ENCODE assay signal across 7 cellular contexts in the genomic region with DNA sequence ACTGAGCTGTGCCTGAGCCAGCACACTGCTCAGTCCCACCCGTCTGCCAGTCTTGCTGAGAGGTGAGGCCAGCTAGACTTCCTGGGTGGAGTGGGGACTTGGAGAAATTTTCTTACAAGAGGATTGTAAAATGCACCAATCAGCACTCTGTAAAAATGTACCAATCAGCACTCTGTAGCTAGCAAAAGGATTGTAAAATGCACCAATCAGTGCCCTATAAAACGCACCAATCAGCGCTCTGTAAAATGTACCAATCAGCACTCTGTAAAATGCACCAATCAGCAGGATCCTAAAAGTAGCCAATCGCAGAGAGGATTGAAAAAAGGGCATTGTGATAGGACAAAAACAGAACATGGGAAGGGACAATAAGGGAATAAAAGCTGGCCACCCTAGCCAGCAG. TPM values are rescaled to one million over a fixed set of nuclear protein-coding genes. Genes with fewer than 3 reads are reported as not detected.
DNase-seq lines count a peak whose midpoint lies in the region; ATAC-seq, FAIRE-seq and TF ChIP-seq lines count a peak whose summit lies in the region.
"Not testable (repeated sequence)": the region's sequence is repeated elsewhere in the genome, so short reads cannot be mapped to it uniquely, and the experiment has no call there.

No MANE protein-coding gene starts in this region.

- H3K4me3 Mint-ChIP-seq in CD14-positive monocyte, result not testable (repeated sequence)

- DNase-seq in CD14-positive monocyte (ENCODE audit: low spot score); IMR-90; K562 (ENCODE audit: extremely low read depth in 1 of 4, low spot score in 3 of 4); left ventricle myocardium inferior; neuronal stem cell (ENCODE audit: low spot score); psoas muscle: not testable (repeated sequence)

- peaks cover 88% of the 10 kb centered on the region for H3K4me1 Mint-ChIP-seq in CD14-positive monocyte

- WGBS in IMR-90 (ENCODE audit: extremely low coverage in 2 of 2, insufficient read length in 1 of 2), 2 experiments, result no CpG with 5 or more reads among the region's 4 CpGs
- WGBS in K562 (ENCODE audit: insufficient coverage, low coverage, missing lambda C conversion rate), result 64% methylated on average over 3 of the region's 4 CpGs
- WGBS in neuronal stem cell (ENCODE audit: extremely low coverage in 2 of 2, insufficient read length in 2 of 2, insufficient replicate concordance in 1 of 2), 2 donors, result no CpG with 5 or more reads among the region's 4 CpGs
- 37 to 63% (median 39%) methylated on average over 3 to 4 of the region's 4 CpGs for WGBS in psoas muscle, 3 donors

- not testable (repeated sequence) for H3K27me3 ChIP-seq in IMR-90 (ENCODE audit: control insufficient read depth, insufficient read depth, low read length); K562 (ENCODE audit: control insufficient read depth in 2 of 2, insufficient read depth in 2 of 2, low read length in 2 of 2); left ventricle myocardium inferior (ENCODE audit: low read depth); neuronal stem cell (ENCODE audit: control insufficient read depth in 3 of 3, insufficient read depth in 3 of 3, low read depth in 1 of 3, low read length in 3 of 3); psoas muscle (ENCODE audit: insufficient read depth in 3 of 3, low read length in 2 of 3); skeletal muscle satellite cell (ENCODE audit: control insufficient read depth, insufficient read depth, low read length)

- POLR2A ChIA-PET in IMR-90 (lab: Charles Lee; ENCODE audit: unreplicated experiment), result not testable (repeated sequence)
- POLR2A ChIA-PET in K562 (lab: Yijun Ruan, JAX), result interaction anchor here (0.7 to 1.1 kb wide), 2 partner anchors 9 to 13 kb away, joined by 3 to 4 read pairs; no protein-coding TSS in a partner anchor

- not testable (repeated sequence) for H2AK9ac ChIP-seq in IMR-90 (replicated peaks; ENCODE audit: low read depth, low read length, poor library complexity)

- H2BK20ac ChIP-seq in IMR-90 (ENCODE audit: low read depth, low read length), result not testable (repeated sequence)

- H3K4me1 ChIP-seq in IMR-90 (ENCODE audit: control insufficient read depth, insufficient read depth, low read length); K562 (replicated peaks in 1 of 2; ENCODE audit: control insufficient read depth in 2 of 2, insufficient read depth in 2 of 2, low read length in 2 of 2); neuronal stem cell (ENCODE audit: control insufficient read depth in 2 of 2, insufficient read depth in 1 of 2, low read depth in 1 of 2, low read length in 2 of 2): not testable (repeated sequence)
- H3K4me1 ChIP-seq in left ventricle myocardium inferior (peaks cover 48% of the 10 kb centered on the region), psoas muscle (peaks cover 47% of the 10 kb centered on the region), skeletal muscle satellite cell (ENCODE audit: control insufficient read depth, insufficient read depth, low read length) (peaks cover 49% of the 10 kb centered on the region)

- not testable (repeated sequence) for H3K27me3 Mint-ChIP-seq in CD14-positive monocyte (ENCODE audit: low read depth in 3 of 3)

- not testable (repeated sequence) for H3K9me3 ChIP-seq in IMR-90 (ENCODE audit: control insufficient read depth, insufficient read depth, low read length); K562 (replicated peaks; ENCODE audit: control insufficient read depth, insufficient read depth, low read depth, low read length); left ventricle myocardium inferior (replicated peaks); neuronal stem cell (replicated peaks in 1 of 2; ENCODE audit: control insufficient read depth in 2 of 2, insufficient read depth in 1 of 2, low read depth in 1 of 2, low read length in 2 of 2); psoas muscle; skeletal muscle satellite cell (replicated peaks; ENCODE audit: low read length)

- not testable (repeated sequence) for H3K18ac ChIP-seq in IMR-90 (ENCODE audit: low read depth, low read length); neuronal stem cell (ENCODE audit: low read length)

- TF ChIP-seq POLR2A in IMR-90 (IDR thresholded peaks at IDR 0.05; ENCODE audit: low read depth, low read length); K562 (conservative IDR thresholded peaks at IDR 0.05): not testable (repeated sequence)

- H3K4ac ChIP-seq in IMR-90 (ENCODE audit: low read depth, low read length); neuronal stem cell (ENCODE audit: low read length): not testable (repeated sequence)

- dilution Hi-C loops in IMR-90 (cut with HindIII; ENCODE audit: low sequenced_read_pairs, unreplicated experiment), result not testable (repeated sequence)

- H3K79me2 ChIP-seq in K562 (ENCODE audit: control insufficient read depth, insufficient read depth, low read length), result not testable (repeated sequence)

- CTCF ChIA-PET in IMR-90 (lab: Yijun Ruan, JAX); K562 (lab: Yijun Ruan, JAX; ENCODE audit: low intra/inter-chr PET ratio): not testable (repeated sequence)

- not testable (repeated sequence) for BruUV-seq in IMR-90 (replicated peaks; lab: Mats Ljungman, UMichigan); K562 (replicated peaks; lab: Mats Ljungman, UMichigan)

- H3K9me1 ChIP-seq in IMR-90 (ENCODE audit: insufficient read depth, low read length); K562 (ENCODE audit: control insufficient read depth, insufficient read depth, low read length): not testable (repeated sequence)

- H3K27ac ChIP-seq in IMR-90 (ENCODE audit: insufficient read depth, low read length); K562 (ENCODE audit: extremely low read depth, low read depth, low read length); neuronal stem cell (replicated peaks; ENCODE audit: low read length): not testable (repeated sequence)
- H3K27ac ChIP-seq in left ventricle myocardium inferior (replicated peaks) (peak overlapping the region; percentile 68), psoas muscle (peak overlapping the region; percentile 86)

- peaks cover 2 to 13% of the 10 kb centered on the region in 2 donors for H3K36me3 Mint-ChIP-seq in CD14-positive monocyte

- not testable (repeated sequence) for H3K4me2 ChIP-seq in IMR-90 (ENCODE audit: low read depth, low read length); K562 (ENCODE audit: insufficient read depth, low read length); neuronal stem cell (ENCODE audit: insufficient read depth, low read length, poor library complexity, severe bottlenecking)
- H3K4me2 ChIP-seq in skeletal muscle satellite cell (ENCODE audit: low read length), result peak overlapping the region; percentile 52

- TF ChIP-seq RAD21 in IMR-90 (IDR thresholded peaks at IDR 0.05; ENCODE audit: low read length); K562 (CRISPR knock-in tag; conservative IDR thresholded peaks at IDR 0.05 in 1 of 2, IDR thresholded peaks at IDR 0.05 in 1 of 2): not testable (repeated sequence)

- not testable (repeated sequence) for H4K91ac ChIP-seq in IMR-90 (ENCODE audit: insufficient read depth, low read depth, low read length); neuronal stem cell (ENCODE audit: low read depth, low read length, poor library complexity)

- not testable (repeated sequence) for H3K23ac ChIP-seq in IMR-90 (ENCODE audit: low read depth, low read length); neuronal stem cell (ENCODE audit: low read depth, low read length, poor library complexity)

- not testable (repeated sequence) for FAIRE-seq in K562 (lab: Jason Lieb, UNC)

- not testable (repeated sequence) for H3K4me3 ChIP-seq in IMR-90 (ENCODE audit: insufficient read depth, low read depth, low read length); K562; left ventricle myocardium inferior; neuronal stem cell (ENCODE audit: low read length in 2 of 2); psoas muscle; skeletal muscle satellite cell (ENCODE audit: low read length)

- peak overlapping the region; percentile 92 to 97 (median 96) for H3K27ac Mint-ChIP-seq in CD14-positive monocyte

- H3K9ac ChIP-seq in IMR-90 (ENCODE audit: low read depth, low read length); K562 (ENCODE audit: insufficient read depth in 1 of 2, low read depth in 2 of 2, low read length in 2 of 2); skeletal muscle satellite cell (ENCODE audit: low read depth, low read length): not testable (repeated sequence)
- peak overlapping the region; percentile 13 for H3K9ac ChIP-seq in neuronal stem cell (ENCODE audit: low read depth, low read length, poor library complexity)

- not testable (repeated sequence) for H3K14ac ChIP-seq in IMR-90 (replicated peaks; ENCODE audit: low read depth, low read length); neuronal stem cell (ENCODE audit: low read length)

- not testable (repeated sequence) for H3K9me3 Mint-ChIP-seq in CD14-positive monocyte

- not testable (repeated sequence) for TF ChIP-seq CTCF in CD14-positive monocyte (IDR thresholded peaks at IDR 0.05); IMR-90 (conservative IDR thresholded peaks at IDR 0.05; ENCODE audit: low read depth, low read length); K562 (IDR thresholded peaks at IDR 0.05 in 2 of 3, conservative IDR thresholded peaks at IDR 0.05 in 1 of 3; ENCODE audit: insufficient read depth in 2 of 3, low read depth in 1 of 3, low read length in 3 of 3); left ventricle myocardium inferior (IDR thresholded peaks at IDR 0.05; ENCODE audit: borderline replicate concordance); psoas muscle (IDR thresholded peaks at IDR 0.05)

- not testable (repeated sequence) for H2BK12ac ChIP-seq in neuronal stem cell (ENCODE audit: low read length)

- not testable (repeated sequence) for TF ChIP-seq EP300 in K562 (IDR thresholded peaks at IDR 0.05; ENCODE audit: low read length)

- H2BK15ac ChIP-seq in IMR-90 (ENCODE audit: low read depth, low read length); neuronal stem cell (ENCODE audit: low read length): not testable (repeated sequence)

- H2AK5ac ChIP-seq in IMR-90 (ENCODE audit: low read depth, low read length); neuronal stem cell (ENCODE audit: low read depth, low read length): not testable (repeated sequence)

- H2BK120ac ChIP-seq in IMR-90 (ENCODE audit: low read depth, low read length); neuronal stem cell (ENCODE audit: low read depth, low read length): not testable (repeated sequence)

- not testable (repeated sequence) for H2AFZ ChIP-seq in IMR-90 (replicated peaks; ENCODE audit: low read length, poor library complexity); K562 (ENCODE audit: low read depth, low read length); neuronal stem cell (ENCODE audit: low read length)

- not testable (repeated sequence) for H3K79me1 ChIP-seq in IMR-90 (ENCODE audit: low read depth in 1 of 2, low read length in 2 of 2); neuronal stem cell (ENCODE audit: low read depth, low read length)

- H4K8ac ChIP-seq in IMR-90 (ENCODE audit: low read depth in 2 of 2, low read length in 2 of 2); neuronal stem cell (ENCODE audit: low read depth, low read length): not testable (repeated sequence)

- intact Hi-C loops in CD14-positive monocyte (cut with micrococcal nuclease) (loop anchor here in 1 of 2 donors (5.0 kb wide), 1 partner anchor 83 kb away; a partner anchor contains a TSS), psoas muscle (cut with DNase I) (loop anchor here in 1 of 2 donors (5.0 kb wide), 1 partner anchor 83 kb away; a partner anchor contains a TSS)
- intact Hi-C loops in IMR-90 (cut with micrococcal nuclease); K562 (cut with micrococcal nuclease); left ventricle myocardium inferior (cut with micrococcal nuclease): not testable (repeated sequence)

- not testable (repeated sequence) for H4K5ac ChIP-seq in IMR-90 (ENCODE audit: low read depth, low read length)

- in situ Hi-C loops in IMR-90 (cut with MboI; ENCODE audit: low sequenced_read_pairs); K562 (cut with MboI): not testable (repeated sequence)

- not testable (repeated sequence) for H3K56ac ChIP-seq in IMR-90 (ENCODE audit: extremely low read depth, insufficient read depth, low read length)

- not testable (repeated sequence) for H4K20me1 ChIP-seq in IMR-90 (ENCODE audit: insufficient read depth, low read length); K562 (replicated peaks; ENCODE audit: control insufficient read depth, insufficient read depth, low read length)

- H2BK5ac ChIP-seq in IMR-90 (ENCODE audit: low read depth, low read length, poor library complexity, severe bottlenecking); neuronal stem cell (ENCODE audit: low read length): not testable (repeated sequence)

- not testable (repeated sequence) for ATAC-seq in IMR-90 (ENCODE audit: low read depth); K562; psoas muscle

- not testable (repeated sequence) for H3K36me3 ChIP-seq in IMR-90 (ENCODE audit: control insufficient read depth, insufficient read depth, low read length); psoas muscle (ENCODE audit: insufficient read depth in 1 of 2, low read depth in 1 of 2)
- H3K36me3 ChIP-seq in K562 (ENCODE audit: control insufficient read depth, insufficient read depth, low read length), result peaks cover 56% of the 10 kb centered on the region
- peaks cover 11% of the 10 kb centered on the region for H3K36me3 ChIP-seq in left ventricle myocardium inferior
- peaks cover 0 to 28% of the 10 kb centered on the region in 2 donors for H3K36me3 ChIP-seq in neuronal stem cell (replicated peaks in 1 of 2; ENCODE audit: control insufficient read depth in 2 of 2, insufficient read depth in 2 of 2, low read length in 2 of 2)
- H3K36me3 ChIP-seq in skeletal muscle satellite cell (ENCODE audit: insufficient read depth, low read length), result peaks cover 19% of the 10 kb centered on the region

RNA-seq across cellular contexts. Expression of a gene that starts 49.1 kb away (rescaled TPM):
- 10 to 100 TPM; 11.0 to 13.7 TPM for polyA plus RNA-seq in CD14-positive monocyte
- total RNA-seq in IMR-90 (2012; rRNA removed), result 2.2 and 2.7 TPM in 2 replicates
- polyA plus RNA-seq in IMR-90 (2012; rRNA removed), result 3.7 and 4.1 TPM in 2 replicates
- polyA plus RNA-seq in IMR-90 (2012; cell fraction: cytosol; rRNA removed), result 3.2 and 3.4 TPM in 2 replicates
- polyA plus RNA-seq in IMR-90 (2012; cell fraction: nucleus; rRNA removed; ENCODE audit: low replicate concordance), result 7.5 and 10.9 TPM in 2 replicates
- 41.9 and 57.7 TPM in 2 replicates for total RNA-seq in K562 (2011; cell fraction: chromatin; rRNA removed; ENCODE audit: low replicate concordance)
- total RNA-seq in K562 (2011; cell fraction: nucleolus; rRNA removed), result 29.5 and 31.2 TPM in 2 replicates
- 35.3 and 46.4 TPM in 2 replicates for total RNA-seq in K562 (2011; cell fraction: nucleoplasm; rRNA removed)
- total RNA-seq in K562 (2014; rRNA removed), result 7.9 and 10.2 TPM in 2 replicates
- 7.3 and 12.3 TPM in 2 replicates for total RNA-seq in K562 (2014; rRNA removed; fragmentation: Illumina TruSeq; extraction: Trizol)
- total RNA-seq in K562 (2015; rRNA removed; fragmentation: Illumina TruSeq; extraction: Trizol), result 5.4 TPM in 2 replicates
- total RNA-seq in K562 (2021), result 19.2 and 22.5 TPM in 2 replicates
- 9.1 and 11.3 TPM in 2 replicates for polyA plus RNA-seq in K562 (2011; rRNA removed)
- 3.3 and 5.2 TPM in 2 replicates for polyA plus RNA-seq in K562 (2011; cell fraction: cytosol; rRNA removed)
- polyA plus RNA-seq in K562 (2011; cell fraction: nucleus; rRNA removed), result 9.2 and 9.7 TPM in 2 replicates
- polyA plus RNA-seq in K562 (2012), result 5.1 and 14.2 TPM in 2 replicates
- 6.6 and 8.2 TPM in 2 replicates for polyA plus RNA-seq in K562 (2014; fragmentation: Illumina TruSeq; extraction: Trizol)
- 1 to 10 TPM; 2.1 to 4.3 TPM for polyA plus RNA-seq in K562 (2014; fragmentation: Nextera tagmentation; extraction: Ambion mirVana)
- 7.0 and 8.6 TPM in 2 replicates for polyA plus RNA-seq in K562 (2014; rRNA removed)
- polyA minus RNA-seq in K562 (2011; rRNA and poly(A)+ RNA removed), result 8.2 and 11.4 TPM in 2 replicates
- 4.9 and 5.2 TPM in 2 replicates for polyA minus RNA-seq in K562 (2011; cell fraction: cytosol; rRNA and poly(A)+ RNA removed)
- polyA minus RNA-seq in K562 (2011; cell fraction: nucleus; rRNA and poly(A)+ RNA removed), result 8.3 and 12.1 TPM in 2 replicates
- 9.3 TPM for total RNA-seq in left ventricle myocardium inferior
- polyA plus RNA-seq in neuronal stem cell (2013, experiment 1 of 2), result 3.0 TPM
- polyA plus RNA-seq in neuronal stem cell (2013, experiment 2 of 2), result 2.7 TPM
- total RNA-seq in psoas muscle, result 10 to 100 TPM; 10.6 to 16.6 (median 14.2) TPM
- 1 to 10 TPM; 2.8 to 7.6 (median 5.4) TPM for polyA plus RNA-seq in psoas muscle
- 5.5 and 9.4 TPM in 2 replicates for total RNA-seq in skeletal muscle satellite cell (2012; rRNA removed)
